In the genomic region with DNA sequence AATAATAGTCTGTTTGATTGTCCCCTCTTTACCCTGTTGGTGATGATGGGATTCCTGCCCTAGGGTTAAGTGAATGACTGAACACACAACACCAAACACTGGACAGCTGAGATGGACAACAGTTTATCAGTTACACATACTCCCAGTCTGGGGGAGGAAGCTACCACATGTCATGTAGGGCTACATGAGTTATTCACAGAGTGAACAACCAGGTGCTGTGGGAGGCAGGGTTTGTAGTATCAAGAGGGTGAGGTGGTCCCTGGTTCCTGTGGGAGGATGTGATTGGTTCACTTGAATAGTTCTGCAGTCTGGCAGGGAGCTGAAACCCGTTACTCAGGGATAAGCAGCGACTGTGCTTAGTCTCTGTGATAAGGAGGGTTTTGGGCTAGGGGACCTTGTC, we compare ENCODE assay signal across 27 cellular contexts.
"Had no signal": no experiment of that assay in that cellular context is flagged by ENCODE, and none has a peak within 500 bp of the region (broad histone marks: within the 10 kb centered on the region; RNA-seq: fewer than 3 reads in every experiment).

No MANE protein-coding gene starts in this region.

- H2AFZ ChIP-seq: neural progenitor cell had no signal

- H3K9me3 ChIP-seq: left ventricle myocardium inferior, neutrophil, right atrium auricular region, right lobe of liver, tibial nerve, uterus had no signal

- H3K4me2 ChIP-seq: neural progenitor cell, smooth muscle cell had no signal

- H3K9ac ChIP-seq: neural progenitor cell had no signal

- H3K4me1 ChIP-seq: left ventricle myocardium inferior, right atrium auricular region, right lobe of liver, tibial nerve, uterus had no signal

- DNase-seq: hypothalamus; immature natural killer cell; kidney; left colon; left ventricle myocardium inferior; mesendoderm; naive B cell; natural killer cell; nephron progenitor cell; occipital lobe; right lobe of liver; stimulated activated CD4-positive, alpha-beta T cell treated with anti-CD3 and anti-CD28 coated beads, Interleukin-1b, Interleukin-23, amount 100 ng/mL, for 48 hours; stimulated activated CD4-positive, alpha-beta T cell treated with anti-CD3 and anti-CD28 coated beads, Interleukin-2, amount 100 ng/mL, for 48 hours; stimulated activated CD4-positive, alpha-beta T cell treated with anti-CD3 and anti-CD28 coated beads, Interleukin-4, amount 100 ng/mL, for 4 hours; stimulated activated CD8-positive, alpha-beta memory T cell treated with anti-CD3 and anti-CD28 coated beads, Interleukin-4, amount 100 ng/mL, for 48 hours; stimulated activated naive CD4-positive, alpha-beta T cell treated with Interleukin-2 at 50 U/mL for 16 hours; stimulated activated naive CD8-positive, alpha-beta T cell treated with anti-CD3 and anti-CD28 coated beads, Interleukin-15, amount 100 ng/mL, for 72 hours; substantia nigra; uterus had no signal

- H3K27me3 ChIP-seq: neural progenitor cell, neutrophil, right atrium auricular region, right lobe of liver, uterus had no signal

- ATAC-seq: left colon; natural killer cell; right lobe of liver; stimulated activated memory B cell treated with anti-CD40 and anti-IgM and Interleukin-4, amounts not matched to agents 10 μg/mL and 1 μg/mL and 100 μg/mL, for 72 hours; stimulated activated naive CD8-positive, alpha-beta T cell treated with anti-CD3 and anti-CD28 coated beads, Interleukin-15, amount 100 ng/mL, for 72 hours had no signal

- H3K36me3 ChIP-seq: left ventricle myocardium inferior, neural progenitor cell, neutrophil, right atrium auricular region, right lobe of liver, tibial nerve, uterus had no signal

- H3K27ac ChIP-seq: left ventricle myocardium inferior, neural progenitor cell, neutrophil, right atrium auricular region, right lobe of liver, tibial nerve, uterus had no signal

- FAIRE-seq: islet of Langerhans, kidney had no signal

- H3K4me3 ChIP-seq: left ventricle myocardium inferior, lung, neural progenitor cell, right atrium auricular region, right lobe of liver, smooth muscle cell, tibial nerve, uterus had no signal
